1 cellular context compared by ENCODE assay signal in genomic region chr10:99318475-99318874, GRCh38.
TF ChIP-seq lines count a peak whose summit lies in the region.

No MANE protein-coding gene starts in this region.

TF ChIP-seq in HepG2, 621 proteins besides CTCF, POLR2A, EP300 and RAD21 (continued from another document):
- TF ChIP-seq, protein P1, sequence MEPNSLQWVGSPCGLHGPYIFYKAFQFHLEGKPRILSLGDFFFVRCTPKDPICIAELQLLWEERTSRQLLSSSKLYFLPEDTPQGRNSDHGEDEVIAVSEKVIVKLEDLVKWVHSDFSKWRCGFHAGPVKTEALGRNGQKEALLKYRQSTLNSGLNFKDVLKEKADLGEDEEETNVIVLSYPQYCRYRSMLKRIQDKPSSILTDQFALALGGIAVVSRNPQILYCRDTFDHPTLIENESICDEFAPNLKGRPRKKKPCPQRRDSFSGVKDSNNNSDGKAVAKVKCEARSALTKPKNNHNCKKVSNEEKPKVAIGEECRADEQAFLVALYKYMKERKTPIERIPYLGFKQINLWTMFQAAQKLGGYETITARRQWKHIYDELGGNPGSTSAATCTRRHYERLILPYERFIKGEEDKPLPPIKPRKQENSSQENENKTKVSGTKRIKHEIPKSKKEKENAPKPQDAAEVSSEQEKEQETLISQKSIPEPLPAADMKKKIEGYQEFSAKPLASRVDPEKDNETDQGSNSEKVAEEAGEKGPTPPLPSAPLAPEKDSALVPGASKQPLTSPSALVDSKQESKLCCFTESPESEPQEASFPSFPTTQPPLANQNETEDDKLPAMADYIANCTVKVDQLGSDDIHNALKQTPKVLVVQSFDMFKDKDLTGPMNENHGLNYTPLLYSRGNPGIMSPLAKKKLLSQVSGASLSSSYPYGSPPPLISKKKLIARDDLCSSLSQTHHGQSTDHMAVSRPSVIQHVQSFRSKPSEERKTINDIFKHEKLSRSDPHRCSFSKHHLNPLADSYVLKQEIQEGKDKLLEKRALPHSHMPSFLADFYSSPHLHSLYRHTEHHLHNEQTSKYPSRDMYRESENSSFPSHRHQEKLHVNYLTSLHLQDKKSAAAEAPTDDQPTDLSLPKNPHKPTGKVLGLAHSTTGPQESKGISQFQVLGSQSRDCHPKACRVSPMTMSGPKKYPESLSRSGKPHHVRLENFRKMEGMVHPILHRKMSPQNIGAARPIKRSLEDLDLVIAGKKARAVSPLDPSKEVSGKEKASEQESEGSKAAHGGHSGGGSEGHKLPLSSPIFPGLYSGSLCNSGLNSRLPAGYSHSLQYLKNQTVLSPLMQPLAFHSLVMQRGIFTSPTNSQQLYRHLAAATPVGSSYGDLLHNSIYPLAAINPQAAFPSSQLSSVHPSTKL (CRISPR knock-in tag; IDR thresholded peaks at IDR 0.05): peak; percentile 51
- TF ChIP-seq, protein P2, sequence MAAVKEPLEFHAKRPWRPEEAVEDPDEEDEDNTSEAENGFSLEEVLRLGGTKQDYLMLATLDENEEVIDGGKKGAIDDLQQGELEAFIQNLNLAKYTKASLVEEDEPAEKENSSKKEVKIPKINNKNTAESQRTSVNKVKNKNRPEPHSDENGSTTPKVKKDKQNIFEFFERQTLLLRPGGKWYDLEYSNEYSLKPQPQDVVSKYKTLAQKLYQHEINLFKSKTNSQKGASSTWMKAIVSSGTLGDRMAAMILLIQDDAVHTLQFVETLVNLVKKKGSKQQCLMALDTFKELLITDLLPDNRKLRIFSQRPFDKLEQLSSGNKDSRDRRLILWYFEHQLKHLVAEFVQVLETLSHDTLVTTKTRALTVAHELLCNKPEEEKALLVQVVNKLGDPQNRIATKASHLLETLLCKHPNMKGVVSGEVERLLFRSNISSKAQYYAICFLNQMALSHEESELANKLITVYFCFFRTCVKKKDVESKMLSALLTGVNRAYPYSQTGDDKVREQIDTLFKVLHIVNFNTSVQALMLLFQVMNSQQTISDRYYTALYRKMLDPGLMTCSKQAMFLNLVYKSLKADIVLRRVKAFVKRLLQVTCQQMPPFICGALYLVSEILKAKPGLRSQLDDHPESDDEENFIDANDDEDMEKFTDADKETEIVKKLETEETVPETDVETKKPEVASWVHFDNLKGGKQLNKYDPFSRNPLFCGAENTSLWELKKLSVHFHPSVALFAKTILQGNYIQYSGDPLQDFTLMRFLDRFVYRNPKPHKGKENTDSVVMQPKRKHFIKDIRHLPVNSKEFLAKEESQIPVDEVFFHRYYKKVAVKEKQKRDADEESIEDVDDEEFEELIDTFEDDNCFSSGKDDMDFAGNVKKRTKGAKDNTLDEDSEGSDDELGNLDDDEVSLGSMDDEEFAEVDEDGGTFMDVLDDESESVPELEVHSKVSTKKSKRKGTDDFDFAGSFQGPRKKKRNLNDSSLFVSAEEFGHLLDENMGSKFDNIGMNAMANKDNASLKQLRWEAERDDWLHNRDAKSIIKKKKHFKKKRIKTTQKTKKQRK (IDR thresholded peaks at IDR 0.05; ENCODE audit: low read length): no peak
- 0 out of 2 replicates have a peak, but pooled peaks have one; percentile 47 for TF ChIP-seq KDM6A (CRISPR knock-in tag; IDR thresholded peaks at IDR 0.05; ENCODE audit: low read depth)
- TF ChIP-seq HNF4G (IDR thresholded peaks at IDR 0.05; ENCODE audit: borderline replicate concordance, low read depth, low read length): no peak
- no peak for TF ChIP-seq HNF4G (CRISPR knock-in tag; IDR thresholded peaks at IDR 0.05; ENCODE audit: borderline replicate concordance, low read depth)
- no peak for TF ChIP-seq CBX1 (IDR thresholded peaks at IDR 0.05; ENCODE audit: low read depth)
- no peak for TF ChIP-seq REXO4 (CRISPR knock-in tag; IDR thresholded peaks at IDR 0.05; ENCODE audit: borderline replicate concordance)
- no peak for TF ChIP-seq MTA1 (CRISPR knock-in tag; IDR thresholded peaks at IDR 0.05; ENCODE audit: borderline replicate concordance)
- peak; percentile 67 for TF ChIP-seq HNF4A (CRISPR knock-in tag; IDR thresholded peaks at IDR 0.05)
- no peak for TF ChIP-seq MBD4 (IDR thresholded peaks at IDR 0.05; ENCODE audit: borderline replicate concordance, low read length)
- no peak for TF ChIP-seq ZNF703 (CRISPR knock-in tag; IDR thresholded peaks at IDR 0.05; ENCODE audit: borderline replicate concordance)
- TF ChIP-seq FOXA3 (CRISPR knock-in tag; IDR thresholded peaks at IDR 0.05): peak; percentile 59
- TF ChIP-seq AKAP8 (CRISPR knock-in tag; IDR thresholded peaks at IDR 0.05): no peak
- TF ChIP-seq ZNF574 (CRISPR knock-in tag; IDR thresholded peaks at IDR 0.05): no peak
- TF ChIP-seq MLLT10 (CRISPR knock-in tag; IDR thresholded peaks at IDR 0.05): no peak
- peak; percentile 64; the same call in 1 of the 2 replicates for TF ChIP-seq PPARG (CRISPR knock-in tag; conservative IDR thresholded peaks at IDR 0.05)
- TF ChIP-seq ZNF687 (CRISPR knock-in tag; IDR thresholded peaks at IDR 0.05): no peak
- TF ChIP-seq FOXJ3 (CRISPR knock-in tag; IDR thresholded peaks at IDR 0.05; ENCODE audit: borderline replicate concordance): 0 out of 2 replicates have a peak, but pooled peaks have one; percentile 18
- no peak for TF ChIP-seq PCBP2 (optimal IDR thresholded peaks at IDR 0.05; ENCODE audit: low read depth, low read length, poor library complexity, severe bottlenecking)
- TF ChIP-seq ESRRA (CRISPR knock-in tag; IDR thresholded peaks at IDR 0.05; ENCODE audit: low read depth): no peak
